ENCODE assay signal across 12 cellular contexts in genomic region chr19:11180975-11181374, GRCh38. TPM values are rescaled to one million over a fixed set of nuclear protein-coding genes. Genes with fewer than 3 reads are reported as not detected.
"Had no signal": no experiment of that assay in that cellular context is flagged by ENCODE, and none has a peak within 500 bp of the region (broad histone marks: within the 10 kb centered on the region; RNA-seq: fewer than 3 reads in every experiment).

No MANE protein-coding gene starts in this region.

RNA-seq across cellular contexts. Expression of gene ANGPTL8, which starts 58.4 kb away (rescaled TPM):
- total RNA-seq: activated CD4-positive, alpha-beta memory T cell treated with anti-CD3 and anti-CD28 coated beads for 36 hours; activated CD4-positive, alpha-beta T cell treated with anti-CD3 and anti-CD28 coated beads, Interleukin-2, amount 10 ng/mL, durations not matched to agents 24 days and 14 days; activated CD8-positive, alpha-beta memory T cell treated with anti-CD3 and anti-CD28 coated beads for 36 hours; activated naive CD4-positive, alpha-beta T cell treated with anti-CD3 and anti-CD28 coated beads for 36 hours; activated naive CD8-positive, alpha-beta T cell treated with anti-CD3 and anti-CD28 coated beads for 36 hours; activated T-helper 1 cell treated with anti-CD3 and anti-CD28 coated beads, Interleukin-12 subunit alpha, Interleukin-12 subunit beta, Interleukin-2, Interleukin-4 antibody, amounts not matched to agents 30 ng/mL and 10 ng/mL and 1 ng/mL, durations not matched to agents 14 hours and 24 hours and 36 hours; chondrocyte; endothelial cell of umbilical vein; foreskin keratinocyte; natural killer cell treated with Interleukin-12 subunit alpha and Interleukin-12 subunit beta and Interleukin-15 and Interleukin-18, amount 100 ng/mL, for 72 hours; SJCRH30; urinary bladder had no signal
- polyA plus RNA-seq: endothelial cell of umbilical vein, foreskin keratinocyte had no signal
